In the genomic region with DNA sequence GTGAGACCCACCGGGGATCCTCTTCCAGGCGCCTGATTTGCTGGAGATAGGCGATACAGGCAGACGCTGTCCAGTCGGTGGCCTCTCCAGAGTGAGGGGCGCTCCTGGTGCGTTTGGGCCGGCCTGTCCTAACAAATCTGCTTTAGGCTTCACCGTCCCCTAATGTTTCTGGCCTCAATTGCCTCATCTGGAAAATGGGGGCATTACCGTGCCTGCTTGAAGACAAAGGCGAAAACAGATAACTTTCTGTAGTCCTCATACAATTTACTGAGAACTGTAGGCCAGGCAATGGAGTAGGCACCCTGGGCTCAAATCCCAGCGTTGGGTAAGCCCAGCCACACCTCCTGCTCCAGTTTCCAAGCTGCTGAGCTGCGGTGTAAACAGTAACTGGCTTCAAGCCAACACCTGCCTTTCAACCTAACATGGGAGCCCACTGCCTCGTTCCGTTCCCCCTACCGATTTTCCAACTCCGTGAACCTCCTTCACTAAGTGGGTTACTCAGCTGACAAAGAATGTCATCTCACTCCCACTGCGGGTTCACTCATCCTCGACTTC, we compare ENCODE assay signal across 8 cellular contexts. TPM values are rescaled to one million over a fixed set of nuclear protein-coding genes. Genes with fewer than 3 reads are reported as not detected.
DNase-seq lines count a peak whose midpoint lies in the region; ATAC-seq, FAIRE-seq and TF ChIP-seq lines count a peak whose summit lies in the region.

No MANE protein-coding gene starts in this region.

- H3K9me1 ChIP-seq in keratinocyte (ENCODE audit: control insufficient read depth, extremely low read depth, insufficient read depth, low read length), result no peaks in the 10 kb centered on the region

- in situ Hi-C loops in GM13977 (cut with MboI; ENCODE audit: low pct_unique_long_range_greater_than_20kb, low sequenced_read_pairs, unreplicated experiment), result loop anchor here (10.0 kb wide), 1 partner anchor 208 kb away; no protein-coding TSS in a partner anchor

- peak overlapping the region; percentile 82; the same call in 1 of the 2 replicates for H3K14ac ChIP-seq in H9 (ENCODE audit: insufficient read depth, low read length)

- WGBS in H9 (ENCODE audit: extremely low coverage, insufficient read length, low lambda C conversion rate), result no CpG with 5 or more reads among the region's 19 CpGs

- H3T11ph ChIP-seq in H9 (ENCODE audit: low read length), result no peak overlapping the region

- no peak overlapping the region for H4K5ac ChIP-seq in H9 (ENCODE audit: insufficient read length, low read depth, low read length)

- H3K27ac ChIP-seq in ACC112 (ENCODE audit: low read depth, low read length), result peak overlapping the region; percentile 66
- H3K27ac ChIP-seq in H9 (ENCODE audit: insufficient read length, low read depth, low read length), result peak overlapping the region; percentile 30
- H3K27ac ChIP-seq in keratinocyte (ENCODE audit: control insufficient read depth, insufficient read depth, low read length), result no peak overlapping the region
- peak overlapping the region; percentile 80 for H3K27ac ChIP-seq in stomach smooth muscle (ENCODE audit: low read length)

- H2BK20ac ChIP-seq in H9 (ENCODE audit: low read depth, low read length, poor library complexity, severe bottlenecking), result no peak overlapping the region

- H3K23ac ChIP-seq in H9 (ENCODE audit: insufficient read length, low read depth, low read length), result no peak overlapping the region

- H2AFZ ChIP-seq in ACC112 (ENCODE audit: low read length, unreplicated experiment) (peak overlapping the region; percentile 89), H9 (ENCODE audit: low read length) (peak overlapping the region; percentile 14), keratinocyte (ENCODE audit: control insufficient read depth, low read length) (peak overlapping the region; percentile 87)

- no peak overlapping the region for H3K4ac ChIP-seq in H9 (ENCODE audit: low read depth, low read length)

- no peak for ATAC-seq in activated naive CD8-positive, alpha-beta T cell treated with anti-CD3 and anti-CD28 coated beads, Interleukin-2, amount 10 ng/mL, durations not matched to agents 7 days and 5 days (ENCODE audit: low read depth)
- ATAC-seq in HG02885 (IDR thresholded peaks at IDR 0.05; ENCODE audit: poor library complexity, unreplicated experiment), result no peak

- dilution Hi-C loops in keratinocyte (cut with MboI; ENCODE audit: extremely low pct_ligation_motif_present, low sequenced_read_pairs), result no loop called here

- POLR2A ChIA-PET in activated naive CD8-positive, alpha-beta T cell treated with anti-CD3 and anti-CD28 coated beads, Interleukin-2, amount 10 ng/mL, durations not matched to agents 7 days and 5 days (lab: Charles Lee), result interaction anchor here (1.2 to 1.8 kb wide), 4 partner anchors 93 to 254 kb away, joined by 3 to 18 read pairs (median 6); no protein-coding TSS in a partner anchor

- H3K4me2 ChIP-seq in H9 (ENCODE audit: insufficient read depth, insufficient read length, low read length) (peak overlapping the region; percentile 42), keratinocyte (ENCODE audit: control insufficient read depth, extremely low read depth, insufficient read depth, low read depth, low read length) (peak overlapping the region; percentile 82)

- H3K27me3 Mint-ChIP-seq in H9 (ENCODE audit: low read depth), result peaks cover 4% of the 10 kb centered on the region; the same call in 1 of the 2 replicates
- no peaks in the 10 kb centered on the region for H3K27me3 Mint-ChIP-seq in activated naive CD8-positive, alpha-beta T cell treated with anti-CD3 and anti-CD28 coated beads, Interleukin-2, amount 10 ng/mL, durations not matched to agents 7 days and 5 days

- H3K36me3 ChIP-seq in ACC112 (ENCODE audit: insufficient read depth, low read length) (no peaks in the 10 kb centered on the region), keratinocyte (ENCODE audit: control insufficient read depth in 2 of 2, extremely low read depth in 1 of 2, insufficient read depth in 2 of 2, low read length in 2 of 2) (no peaks in the 10 kb centered on the region), stomach smooth muscle (ENCODE audit: control insufficient read depth in 2 of 2, insufficient read depth in 2 of 2, low read length in 2 of 2) (no peaks in the 10 kb centered on the region)

- H2AK5ac ChIP-seq in H9 (ENCODE audit: insufficient read length, low read length), result no peak overlapping the region

- H3K4me3 Mint-ChIP-seq in H9, result peak overlapping the region; percentile 46 to 62
- H3K4me3 Mint-ChIP-seq in activated naive CD8-positive, alpha-beta T cell treated with anti-CD3 and anti-CD28 coated beads, Interleukin-2, amount 10 ng/mL, durations not matched to agents 7 days and 5 days, result peak overlapping the region; percentile 83

- H3K79me2 ChIP-seq in ACC112 (ENCODE audit: control insufficient read depth, insufficient read depth, low read length, unreplicated experiment), result peaks cover 7% of the 10 kb centered on the region
- no peaks in the 10 kb centered on the region; the same call in 1 of the 2 replicates for H3K79me2 ChIP-seq in H9 (ENCODE audit: insufficient read depth, low read length)
- no peaks in the 10 kb centered on the region for H3K79me2 ChIP-seq in keratinocyte (ENCODE audit: control insufficient read depth, insufficient read depth, low read length)

- H3K4me3 ChIP-seq in ACC112 (ENCODE audit: low read depth, low read length) (peak overlapping the region; percentile 93), keratinocyte (ENCODE audit: control insufficient read depth in 2 of 3, extremely low read depth in 1 of 3, insufficient read depth in 2 of 3, low read depth in 1 of 3, low read length in 3 of 3) (peak overlapping the region; percentile 73 to 90 (median 89)), stomach smooth muscle (ENCODE audit: low read length in 2 of 2) (peak overlapping the region; percentile 59 to 99)

- H3K79me1 ChIP-seq in H9 (ENCODE audit: insufficient read depth, low read depth, low read length, poor library complexity, severe bottlenecking), result no peaks in the 10 kb centered on the region

- H2BK15ac ChIP-seq in H9 (ENCODE audit: low read depth, low read length), result no peak overlapping the region

- H3K9me3 ChIP-seq in H9 (ENCODE audit: control insufficient read depth, low read depth, low read length) (no peaks in the 10 kb centered on the region), keratinocyte (ENCODE audit: control insufficient read depth, low read depth, low read length) (no peaks in the 10 kb centered on the region), stomach smooth muscle (ENCODE audit: control insufficient read depth in 2 of 2, low read length in 2 of 2) (no peaks in the 10 kb centered on the region)

- H3K9ac ChIP-seq in H9 (ENCODE audit: extremely low read depth, insufficient read length, low read length) (peak overlapping the region; percentile 53), keratinocyte (ENCODE audit: control insufficient read depth, extremely low read depth, insufficient read depth, low read length) (peak overlapping the region; percentile 79), stomach smooth muscle (ENCODE audit: low read length in 2 of 2) (peak overlapping the region; percentile 70 to 72)

- H4K91ac ChIP-seq in H9 (ENCODE audit: insufficient read length, low read depth, low read length), result no peak overlapping the region

- TF ChIP-seq CTCF in H9 (conservative IDR thresholded peaks at IDR 0.05) (no peak), keratinocyte (optimal IDR thresholded peaks at IDR 0.05 in 1 of 3, IDR thresholded peaks at IDR 0.05 in 1 of 3, conservative IDR thresholded peaks at IDR 0.05 in 1 of 3; ENCODE audit: extremely low read depth in 1 of 3, insufficient read depth in 2 of 3, low read length in 3 of 3) (no peak), GM13977 (IDR thresholded peaks at IDR 0.05; ENCODE audit: extremely low read depth, insufficient read depth, missing control alignments) (no peak)

- H3K27ac Mint-ChIP-seq in H9, result peak overlapping the region; percentile 61 to 83 (median 77); a peak in 5 of 7 replicates
- H3K27ac Mint-ChIP-seq in activated naive CD8-positive, alpha-beta T cell treated with anti-CD3 and anti-CD28 coated beads, Interleukin-2, amount 10 ng/mL, durations not matched to agents 7 days and 5 days, result peak overlapping the region; percentile 86

- no peak overlapping the region for H2BK5ac ChIP-seq in H9 (ENCODE audit: insufficient read length, low read length)

- peak overlapping the region; percentile 92 for H3K18ac ChIP-seq in H9 (ENCODE audit: insufficient read length, low read depth, low read length)

- H3K56ac ChIP-seq in H9 (ENCODE audit: insufficient read length, low read depth, low read length), result no peak overlapping the region

- H3K36me3 Mint-ChIP-seq in H9 (ENCODE audit: insufficient read depth in 1 of 3, low read depth in 3 of 3), result peaks cover 0 to 3% (median 0%) of the 10 kb centered on the region in 3 experiments; a peak in 1 of 7 replicates
- H3K36me3 Mint-ChIP-seq in activated naive CD8-positive, alpha-beta T cell treated with anti-CD3 and anti-CD28 coated beads, Interleukin-2, amount 10 ng/mL, durations not matched to agents 7 days and 5 days, result peaks cover 10% of the 10 kb centered on the region

- peaks cover 11% of the 10 kb centered on the region for H3K23me2 ChIP-seq in H9 (ENCODE audit: insufficient read length, low read depth, low read length, poor library complexity, severe bottlenecking)

- DNase-seq in H9, result no peak
- no peak for DNase-seq in activated naive CD8-positive, alpha-beta T cell treated with anti-CD3 and anti-CD28 coated beads, Interleukin-2, amount 10 ng/mL, durations not matched to agents 7 days and 5 days
- no peak for DNase-seq in keratinocyte (ENCODE audit: low read depth, low spot score)
- no peak for DNase-seq in NCI-H1105 treated with DMSO at 0.1 percent for 48 hours (lab: John Stamatoyannopoulos, UW)
- no peak for DNase-seq in GM13977 (ENCODE audit: low spot score)

- no peaks in the 10 kb centered on the region; a peak in 1 of 5 replicates for H3K9me3 Mint-ChIP-seq in H9
- no peaks in the 10 kb centered on the region for H3K9me3 Mint-ChIP-seq in activated naive CD8-positive, alpha-beta T cell treated with anti-CD3 and anti-CD28 coated beads, Interleukin-2, amount 10 ng/mL, durations not matched to agents 7 days and 5 days

- H4K20me1 ChIP-seq in H9 (ENCODE audit: control insufficient read depth, insufficient read depth, insufficient read length) (no peaks in the 10 kb centered on the region), keratinocyte (ENCODE audit: control insufficient read depth, extremely low read depth, insufficient read depth, low read length) (no peaks in the 10 kb centered on the region)

- H2BK12ac ChIP-seq in H9 (ENCODE audit: insufficient read length, low read depth, low read length), result no peak overlapping the region

- H4K8ac ChIP-seq in H9 (replicated peaks; ENCODE audit: insufficient read length, low read depth, low read length), result peak overlapping the region; percentile 8

- H3K4me1 ChIP-seq in ACC112 (ENCODE audit: control insufficient read depth, insufficient read depth, low read length, unreplicated experiment) (no peaks in the 10 kb centered on the region), H9 (ENCODE audit: insufficient read depth, low read length) (no peaks in the 10 kb centered on the region), keratinocyte (ENCODE audit: control insufficient read depth, extremely low read depth, insufficient read depth, low read length) (peaks cover 7% of the 10 kb centered on the region), stomach smooth muscle (ENCODE audit: control insufficient read depth, insufficient read depth, low read length) (peaks cover 8% of the 10 kb centered on the region)

- FAIRE-seq in keratinocyte (lab: Jason Lieb, UNC), result no peak

- no peaks in the 10 kb centered on the region for H3K27me3 ChIP-seq in ACC112 (ENCODE audit: insufficient read depth, low read length)
- no peaks in the 10 kb centered on the region for H3K27me3 ChIP-seq in H9 (ENCODE audit: insufficient read depth, low read length)
- H3K27me3 ChIP-seq in keratinocyte (ENCODE audit: control insufficient read depth, extremely low read depth, insufficient read depth, low read length), result no peaks in the 10 kb centered on the region
- no peaks in the 10 kb centered on the region for H3K27me3 ChIP-seq in stomach smooth muscle (ENCODE audit: control insufficient read depth in 1 of 2, insufficient read depth in 2 of 2, low read length in 2 of 2)

- no peak overlapping the region for H2BK120ac ChIP-seq in H9 (ENCODE audit: low read depth, low read length, poor library complexity, severe bottlenecking)

- H3K4me1 Mint-ChIP-seq in H9, result peaks cover 9 to 18% of the 10 kb centered on the region in 2 experiments
- peaks cover 28% of the 10 kb centered on the region for H3K4me1 Mint-ChIP-seq in activated naive CD8-positive, alpha-beta T cell treated with anti-CD3 and anti-CD28 coated beads, Interleukin-2, amount 10 ng/mL, durations not matched to agents 7 days and 5 days

RNA-seq across cellular contexts. Expression of a gene that starts 0.6 kb away (rescaled TPM):
- 16.1 and 17.2 TPM in 2 replicates for total RNA-seq in H9 (2021)
- total RNA-seq in activated naive CD8-positive, alpha-beta T cell treated with anti-CD3 and anti-CD28 coated beads, Interleukin-2, amount 10 ng/mL, durations not matched to agents 7 days and 5 days, result 10 to 100 TPM; 22.3 to 24.3 TPM
- 2.1 to 3.0 TPM (median 2.9 TPM) in 3 replicates for polyA plus RNA-seq in keratinocyte
- polyA plus RNA-seq in keratinocyte (2011; ENCODE audit: low read depth), result 1.3 TPM
- 1.3 and 1.7 TPM in 2 replicates for polyA plus RNA-seq in keratinocyte (2011; cell fraction: cytosol; rRNA removed)
- 2.5 and 3.2 TPM in 2 replicates for polyA plus RNA-seq in keratinocyte (2011; cell fraction: nucleus; rRNA removed)
- 1.8 and 2.8 TPM in 2 replicates for polyA plus RNA-seq in keratinocyte (2012; ENCODE audit: low replicate concordance)
- 2.0 to 8.8 TPM (median 2.6 TPM) in 3 replicates for polyA minus RNA-seq in keratinocyte
- 1.3 TPM for polyA minus RNA-seq in keratinocyte (2011; cell fraction: cytosol; rRNA and poly(A)+ RNA removed)
- 2.6 and 7.8 TPM in 2 replicates for polyA minus RNA-seq in keratinocyte (2011; cell fraction: nucleus; rRNA and poly(A)+ RNA removed)

RNA-seq across cellular contexts. Expression of a gene that starts 53.9 kb away (rescaled TPM):
- total RNA-seq in H9 (2021), result 36.7 and 38.5 TPM in 2 replicates
- total RNA-seq in activated naive CD8-positive, alpha-beta T cell treated with anti-CD3 and anti-CD28 coated beads, Interleukin-2, amount 10 ng/mL, durations not matched to agents 7 days and 5 days, result 10 to 100 TPM; 43.6 to 44.7 TPM
- 18.3 to 32.7 TPM (median 22.3 TPM) in 3 replicates for polyA plus RNA-seq in keratinocyte
- 77.7 TPM for polyA plus RNA-seq in keratinocyte (2011; ENCODE audit: low read depth)
- polyA plus RNA-seq in keratinocyte (2011; cell fraction: cytosol; rRNA removed), result 17.8 and 26.1 TPM in 2 replicates
- polyA plus RNA-seq in keratinocyte (2011; cell fraction: nucleus; rRNA removed), result 40.0 and 59.2 TPM in 2 replicates
- polyA plus RNA-seq in keratinocyte (2012; ENCODE audit: low replicate concordance), result 15.7 and 18.4 TPM in 2 replicates
- 7.2 to 48.3 TPM (median 15.2 TPM) in 3 replicates for polyA minus RNA-seq in keratinocyte
- polyA minus RNA-seq in keratinocyte (2011; cell fraction: cytosol; rRNA and poly(A)+ RNA removed), result 14.8 TPM
- polyA minus RNA-seq in keratinocyte (2011; cell fraction: nucleus; rRNA and poly(A)+ RNA removed), result 20.8 and 36.3 TPM in 2 replicates

Comparison
In these comparisons a context has a peak if more than half of its experiments do, and no peak if none do; other contexts are left out.
1. H2AFZ ChIP-seq: peak in every context shown above with its lines; median percentile 89 in ACC112; 87 in keratinocyte; 14 in H9.